ENCODE assay signal across 22 cellular contexts in genomic region chr1:75058424-75058823, GRCh38.
"Had no signal": no experiment of that assay in that cellular context is flagged by ENCODE, and none has a peak within 500 bp of the region (broad histone marks: within the 10 kb centered on the region; RNA-seq: fewer than 3 reads in every experiment).

No MANE protein-coding gene starts in this region.

- DNase-seq: colonic mucosa; cortex of kidney; effector CD8-positive, alpha-beta T cell; effector memory CD8-positive, alpha-beta T cell; endodermal cell; erythroblast; esophagus squamous epithelium; foreskin fibroblast; foreskin melanocyte; gastrocnemius medialis; glutamatergic neuron; head of caudate nucleus; heart right ventricle; hippocampal formation; left cardiac atrium; left lung; left ventricle myocardium superior; lower lobe of right lung; mesenchymal stem cell; midbrain; naive thymus-derived CD4-positive, alpha-beta T cell had no signal

- ATAC-seq: effector memory CD8-positive, alpha-beta T cell; esophagus mucosa; gastrocnemius medialis; heart right ventricle; left cardiac atrium; left lung; left ventricle myocardium superior; lower lobe of right lung; naive thymus-derived CD4-positive, alpha-beta T cell had no signal
